In the genomic region with DNA sequence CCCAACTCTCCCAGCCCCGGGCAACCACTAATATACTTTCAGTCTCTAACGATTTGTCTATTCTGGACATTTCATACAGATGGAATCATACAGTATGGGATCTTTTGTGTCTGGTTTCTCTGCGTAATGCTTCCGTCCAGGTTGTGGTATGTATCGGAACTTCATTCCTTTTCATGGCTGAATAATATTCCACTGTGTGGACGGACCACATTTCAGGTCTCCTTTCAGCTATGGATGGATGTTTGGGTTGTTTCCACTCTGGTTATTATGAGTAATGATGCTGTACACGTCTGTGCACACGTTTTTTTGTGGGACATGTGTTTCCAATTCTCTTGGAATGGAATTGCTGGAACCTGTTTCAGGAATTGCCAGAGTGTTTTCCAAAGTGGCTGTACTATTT, we compare ENCODE assay signal across 22 cellular contexts.
"Had no signal": no experiment of that assay in that cellular context is flagged by ENCODE, and none has a peak within 500 bp of the region (broad histone marks: within the 10 kb centered on the region; RNA-seq: fewer than 3 reads in every experiment).

No MANE protein-coding gene starts in this region.

- H3K9me3 ChIP-seq: SK-N-SH had no signal

- DNase-seq: Karpas-422, KG1, MM.1S, NCI-H1092 treated with DMSO at 0.1 percent for 48 hours, NCI-H1436, NCI-H187, NCI-H2029, NCI-H2081 treated with DMSO at 0.1 percent for 48 hours, NCI-H2171, NCI-H226, NCI-H446, NCI-H510A, NCI-H524 treated with DMSO at 0.1 percent for 48 hours, NCI-H69, NCI-H774, Right ventricle myocardium superior, RPMI8226, SIG-M5, SK-N-SH, SW 1271, T-cell had no signal

- H3K27ac ChIP-seq: HL-60 had no signal
